Comparison of ENCODE assay signal across 8 cellular contexts in the genomic region with DNA sequence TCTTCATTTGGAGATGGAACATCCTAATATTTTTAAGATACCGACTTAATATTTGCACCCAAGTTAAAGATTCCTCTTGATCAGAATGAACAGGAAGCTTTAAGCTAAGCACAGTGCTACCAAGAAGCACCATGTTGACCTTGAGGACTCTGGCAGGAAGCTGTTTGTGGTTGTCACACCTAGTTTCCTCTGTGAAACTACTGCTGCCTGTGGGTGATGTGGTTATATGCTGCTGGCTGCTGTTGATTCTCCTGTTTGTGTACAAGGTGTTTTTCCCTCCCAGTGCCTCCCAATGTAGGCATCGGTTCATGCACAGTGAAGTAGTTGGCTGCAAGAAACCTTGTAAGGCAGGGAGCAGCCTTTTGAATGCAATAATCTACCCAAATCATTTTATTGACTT. TPM values are rescaled to one million over a fixed set of nuclear protein-coding genes. Genes with fewer than 3 reads are reported as not detected.
DNase-seq lines count a peak whose midpoint lies in the region; ATAC-seq and TF ChIP-seq lines count a peak whose summit lies in the region.

No MANE protein-coding gene starts in this region.

- H3K27me3 ChIP-seq in colonic mucosa, result no peaks in the 10 kb centered on the region

- peaks cover 78% of the 10 kb centered on the region for H3K4me1 Mint-ChIP-seq in T-helper 2 cell treated with Interferon-gamma antibody and Interleukin-4, amounts not matched to agents 5 μg/mL and 100 μg/mL, for 36 hours (ENCODE audit: low read depth)
- no peaks in the 10 kb centered on the region for H3K4me1 Mint-ChIP-seq in HFFc6 (ENCODE audit: low read depth)

- TF ChIP-seq CTCF in colonic mucosa (IDR thresholded peaks at IDR 0.05), result no peak
- no peak for TF ChIP-seq CTCF in HFFc6 (IDR thresholded peaks at IDR 0.05)

- peaks cover 82% of the 10 kb centered on the region for H3K36me3 Mint-ChIP-seq in T-helper 2 cell treated with Interferon-gamma antibody and Interleukin-4, amounts not matched to agents 5 μg/mL and 100 μg/mL, for 36 hours (ENCODE audit: low read depth)
- peaks cover 5% of the 10 kb centered on the region for H3K36me3 Mint-ChIP-seq in HFFc6 (ENCODE audit: low read depth)

- H3K4me1 ChIP-seq in colonic mucosa, result no peaks in the 10 kb centered on the region

- DNase-seq in T-helper 2 cell treated with Interferon-gamma antibody and Interleukin-4, amounts not matched to agents 5 μg/mL and 100 μg/mL, for 36 hours (ENCODE audit: low spot score), result peak; percentile 79
- DNase-seq in colonic mucosa (peak; percentile 40), KG1 (lab: John Stamatoyannopoulos, UW) (no peak), HFFc6 (no peak), HCEC 1CT (no peak)
- DNase-seq in stimulated activated naive CD4-positive, alpha-beta T cell treated with Interleukin-2 at 50 U/mL for 16 hours (lab: John Stamatoyannopoulos, UW), result peak; percentile 46

- no peaks in the 10 kb centered on the region for H3K9me3 ChIP-seq in colonic mucosa

- intact Hi-C loops in colonic mucosa (cut with DNase I), result loop anchor here (10.0 kb wide), 1 partner anchor 223 kb away; no protein-coding TSS in a partner anchor

- ATAC-seq in GM18861 (IDR thresholded peaks at IDR 0.05; ENCODE audit: unreplicated experiment) (peak; percentile 100), HG02885 (IDR thresholded peaks at IDR 0.05; ENCODE audit: poor library complexity, unreplicated experiment) (peak; percentile 100)

- H3K4me3 Mint-ChIP-seq in T-helper 2 cell treated with Interferon-gamma antibody and Interleukin-4, amounts not matched to agents 5 μg/mL and 100 μg/mL, for 36 hours, result peak overlapping the region; percentile 87
- no peak overlapping the region for H3K4me3 Mint-ChIP-seq in HFFc6

- H3K27ac ChIP-seq in colonic mucosa, result peak overlapping the region; percentile 24

- no peak overlapping the region for H3K4me3 ChIP-seq in colonic mucosa

- no peaks in the 10 kb centered on the region for H3K27me3 Mint-ChIP-seq in T-helper 2 cell treated with Interferon-gamma antibody and Interleukin-4, amounts not matched to agents 5 μg/mL and 100 μg/mL, for 36 hours (ENCODE audit: low read depth)
- no peaks in the 10 kb centered on the region for H3K27me3 Mint-ChIP-seq in HFFc6 (ENCODE audit: insufficient read depth)

- H3K9ac ChIP-seq in colonic mucosa (ENCODE audit: low read depth in 2 of 2, low read length in 2 of 2), result no peak overlapping the region

- peaks cover 5% of the 10 kb centered on the region for H3K9me3 Mint-ChIP-seq in T-helper 2 cell treated with Interferon-gamma antibody and Interleukin-4, amounts not matched to agents 5 μg/mL and 100 μg/mL, for 36 hours
- H3K9me3 Mint-ChIP-seq in HFFc6, result no peaks in the 10 kb centered on the region

- H3K36me3 ChIP-seq in colonic mucosa, result peaks cover 23% of the 10 kb centered on the region

- peak overlapping the region; percentile 95 for H3K27ac Mint-ChIP-seq in T-helper 2 cell treated with Interferon-gamma antibody and Interleukin-4, amounts not matched to agents 5 μg/mL and 100 μg/mL, for 36 hours
- H3K27ac Mint-ChIP-seq in HFFc6, result no peak overlapping the region

RNA-seq across cellular contexts. Expression of a gene that starts 23.4 kb away (rescaled TPM):
- total RNA-seq in colonic mucosa, result 10 to 100 TPM; 46.9 to 61.3 TPM
- total RNA-seq in HFFc6 (2021; fragmentation: NEBNext Ultra II Directional; extraction: Animal tissue kit (Norgen Biotek cat#: 25700)), result 10 to 100 TPM; 21.4 to 24.4 (median 22.9) TPM

RNA-seq across cellular contexts. Expression of a gene that starts 45.3 kb away (rescaled TPM):
- 10 to 100 TPM; 27.1 to 30.2 TPM for total RNA-seq in colonic mucosa
- 10 to 100 TPM; 17.5 to 21.1 (median 19.6) TPM for total RNA-seq in HFFc6 (2021; fragmentation: NEBNext Ultra II Directional; extraction: Animal tissue kit (Norgen Biotek cat#: 25700))

Comparison
In these comparisons a context has a peak if more than half of its experiments do, and no peak if none do; other contexts are left out.
1. DNase-seq: peak in T-helper 2 cell treated with Interferon-gamma antibody and Interleukin-4, amounts not matched to agents 5 μg/mL and 100 μg/mL, for 36 hours (single experiment), colonic mucosa (single experiment) and stimulated activated naive CD4-positive, alpha-beta T cell treated with Interleukin-2 at 50 U/mL for 16 hours (single experiment); none in KG1 (single experiment), HFFc6 (single experiment) and HCEC 1CT (single experiment).